30 cellular contexts compared by ENCODE assay signal in the genomic region with DNA sequence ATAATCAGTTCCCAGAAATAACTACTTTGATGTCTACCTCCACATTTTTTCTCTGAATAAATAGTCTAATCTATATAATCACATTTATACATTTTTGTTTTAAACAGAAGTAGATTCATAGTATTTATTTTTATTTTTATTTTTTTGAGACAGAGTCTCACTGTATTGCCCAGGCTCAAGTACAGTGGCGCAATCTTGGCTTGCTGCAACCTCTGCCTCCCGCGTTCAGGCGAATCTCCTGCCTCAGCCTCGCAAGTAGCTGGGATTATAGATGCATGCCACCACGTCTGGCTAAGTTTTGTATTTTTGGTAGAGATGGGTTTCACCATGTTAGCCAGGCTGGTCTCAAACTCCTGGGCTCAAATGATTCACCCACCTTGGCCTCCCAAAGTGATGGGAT.
"Had no signal": no experiment of that assay in that cellular context is flagged by ENCODE, and none has a peak within 500 bp of the region (broad histone marks: within the 10 kb centered on the region; RNA-seq: fewer than 3 reads in every experiment).

No MANE protein-coding gene starts in this region.

- H3K4me3 Mint-ChIP-seq: activated CD8-positive, alpha-beta T cell treated with anti-CD3 and anti-CD28 coated beads for 36 hours; activated naive CD4-positive, alpha-beta T cell treated with anti-CD3 and anti-CD28 coated beads for 36 hours; activated naive CD4-positive, alpha-beta T cell treated with anti-CD3 and anti-CD28 coated beads, Interleukin-2, amount 50 U/mL, for 24 hours; activated naive CD8-positive, alpha-beta T cell treated with anti-CD3 and anti-CD28 coated beads for 36 hours; activated naive CD8-positive, alpha-beta T cell treated with anti-CD3 and anti-CD28 coated beads, Interleukin-2, amount 50 U/mL, for 24 hours; activated T-cell treated with anti-CD3 and anti-CD28 coated beads, Interleukin-2, amount 50 U/mL, for 4 hours; T-helper 17 cell; T-helper 2 cell treated with Interferon-gamma antibody and Interleukin-4, amounts not matched to agents 5 μg/mL and 100 μg/mL, for 36 hours had no signal

- H3K27me3 ChIP-seq: adrenal gland, body of pancreas, cardiac muscle cell, colonic mucosa, esophagus squamous epithelium had no signal

- H3K4me1 ChIP-seq: colonic mucosa had no signal

- H3K27ac Mint-ChIP-seq: activated CD8-positive, alpha-beta T cell treated with anti-CD3 and anti-CD28 coated beads for 36 hours; activated naive CD4-positive, alpha-beta T cell treated with anti-CD3 and anti-CD28 coated beads for 36 hours; activated naive CD4-positive, alpha-beta T cell treated with anti-CD3 and anti-CD28 coated beads, Interleukin-2, amount 50 U/mL, for 24 hours; activated naive CD8-positive, alpha-beta T cell treated with anti-CD3 and anti-CD28 coated beads for 36 hours; activated naive CD8-positive, alpha-beta T cell treated with anti-CD3 and anti-CD28 coated beads, Interleukin-2, amount 50 U/mL, for 24 hours; activated T-helper 2 cell treated with anti-CD3 and anti-CD28 coated beads, Interferon-gamma antibody, Interleukin-2, Interleukin-4, amounts not matched to agents 10 μg/mL and 5 μg/mL and 100 μg/mL, durations not matched to agents 14 hours and 24 hours and 36 hours; T-helper 17 cell; T-helper 2 cell treated with Interferon-gamma antibody and Interleukin-4, amounts not matched to agents 5 μg/mL and 100 μg/mL, for 36 hours had no signal

- DNase-seq: activated CD4-positive, alpha-beta T cell treated with anti-CD3 and anti-CD28 coated beads for 4 hours; activated CD4-positive, alpha-beta T cell treated with anti-CD3 and anti-CD28 coated beads, Interleukin-2, amount 50 U/mL, for 1 hour; activated CD4-positive, alpha-beta T cell treated with anti-CD3 and anti-CD28 coated beads, Interleukin-2, amount 50 U/mL, for 48 hours; activated CD4-positive, CD25-positive, alpha-beta regulatory T cell; activated CD4-positive, CD25-positive, alpha-beta regulatory T cell treated with anti-CD3 and anti-CD28 coated beads, Interleukin-2, amount 50 U/mL, for 72 hours; activated CD8-positive, alpha-beta memory T cell treated with anti-CD3 and anti-CD28 coated beads for 24 hours; activated CD8-positive, alpha-beta T cell treated with anti-CD3 and anti-CD28 coated beads for 36 hours; activated effector memory CD4-positive, alpha-beta T cell treated with anti-CD3 and anti-CD28 coated beads, Interleukin-2, amount 50 U/mL, for 16 hours; activated naive CD4-positive, alpha-beta T cell treated with anti-CD3 and anti-CD28 coated beads for 36 hours; activated naive CD8-positive, alpha-beta T cell treated with anti-CD3 and anti-CD28 coated beads for 36 hours; activated naive CD8-positive, alpha-beta T cell treated with anti-CD3 and anti-CD28 coated beads, Interleukin-2, amount 50 U/mL, for 24 hours; activated T-cell treated with anti-CD3 and anti-CD28 coated beads, Interleukin-2, amount 50 U/mL, for 4 hours; adrenal gland; amygdala; aorta; body of pancreas; central memory CD4-positive, alpha-beta T cell; cerebellar nuclear complex; colonic mucosa; effector CD8-positive, alpha-beta T cell; esophagus squamous epithelium; head of caudate nucleus; T-helper 1 cell; T-helper 17 cell; T1000; WERI-Rb-1 had no signal

- H3K36me3 ChIP-seq: colonic mucosa had no signal

- H3K9me3 Mint-ChIP-seq: activated CD8-positive, alpha-beta T cell treated with anti-CD3 and anti-CD28 coated beads for 36 hours; activated naive CD4-positive, alpha-beta T cell treated with anti-CD3 and anti-CD28 coated beads for 36 hours; activated naive CD4-positive, alpha-beta T cell treated with anti-CD3 and anti-CD28 coated beads, Interleukin-2, amount 50 U/mL, for 24 hours; activated naive CD8-positive, alpha-beta T cell treated with anti-CD3 and anti-CD28 coated beads for 36 hours; activated naive CD8-positive, alpha-beta T cell treated with anti-CD3 and anti-CD28 coated beads, Interleukin-2, amount 50 U/mL, for 24 hours; activated T-cell treated with anti-CD3 and anti-CD28 coated beads, Interleukin-2, amount 50 U/mL, for 4 hours; activated T-helper 2 cell treated with anti-CD3 and anti-CD28 coated beads, Interferon-gamma antibody, Interleukin-2, Interleukin-4, amounts not matched to agents 10 μg/mL and 5 μg/mL and 100 μg/mL, durations not matched to agents 14 hours and 24 hours and 36 hours; T-helper 2 cell treated with Interferon-gamma antibody and Interleukin-4, amounts not matched to agents 5 μg/mL and 100 μg/mL, for 36 hours had no signal

- H3K27me3 Mint-ChIP-seq: activated CD8-positive, alpha-beta T cell treated with anti-CD3 and anti-CD28 coated beads for 36 hours; activated naive CD4-positive, alpha-beta T cell treated with anti-CD3 and anti-CD28 coated beads, Interleukin-2, amount 50 U/mL, for 24 hours; activated naive CD8-positive, alpha-beta T cell treated with anti-CD3 and anti-CD28 coated beads for 36 hours; activated naive CD8-positive, alpha-beta T cell treated with anti-CD3 and anti-CD28 coated beads, Interleukin-2, amount 50 U/mL, for 24 hours; T-helper 17 cell had no signal

- H3K27ac ChIP-seq: adrenal gland, body of pancreas, cardiac muscle cell, colonic mucosa, esophagus squamous epithelium, WERI-Rb-1 had no signal

- H3K4me3 ChIP-seq: adrenal gland, body of pancreas, cardiac muscle cell, colonic mucosa, esophagus squamous epithelium had no signal

- ATAC-seq: activated CD8-positive, alpha-beta T cell treated with anti-CD3 and anti-CD28 coated beads for 36 hours; activated naive CD8-positive, alpha-beta T cell treated with anti-CD3 and anti-CD28 coated beads, Interleukin-2, amount 50 U/mL, for 24 hours; activated T-cell treated with anti-CD3 and anti-CD28 coated beads, Interleukin-2, amount 50 U/mL, for 4 hours; body of pancreas; T-helper 17 cell had no signal

- H3K9me3 ChIP-seq: adrenal gland, body of pancreas, colonic mucosa, esophagus squamous epithelium had no signal
